ENCODE assay signal across 13 cellular contexts in genomic region chr6:42374027-42374669, GRCh38.
DNase-seq lines count a peak whose midpoint lies in the region; ATAC-seq and TF ChIP-seq lines count a peak whose summit lies in the region.
"Had no signal": no experiment of that assay in that cellular context is flagged by ENCODE, and none has a peak within 500 bp of the region (broad histone marks: within the 10 kb centered on the region; RNA-seq: fewer than 3 reads in every experiment).

No MANE protein-coding gene starts in this region.

- H3K27ac ChIP-seq in CD8-positive, alpha-beta T cell (ENCODE audit: low read depth, low read length): no peak overlapping the region
- H3K27ac ChIP-seq: brain microvascular endothelial cell, prostate gland had no signal

- peaks cover 64% of the 10 kb centered on the region for H3K4me1 ChIP-seq in CD8-positive, alpha-beta T cell (ENCODE audit: insufficient read depth, low read length)
- H3K4me1 ChIP-seq: prostate gland had no signal

- intact Hi-C loops in CD8-positive, alpha-beta T cell (cut with DNase I, micrococcal nuclease): no loop called here
- intact Hi-C loops in activated B cell treated with CpG ODN at 0.5 μM for 24 hours (cut with micrococcal nuclease): no loop called here

- POLR2A ChIA-PET in CD8-positive, alpha-beta T cell (lab: Charles Lee): interaction anchor here (1.0 to 2.4 kb wide), 4 partner anchors 9 to 120 kb away, joined by 3 to 14 read pairs (median 4); partner anchors contain the start of gene TRERF1
- POLR2A ChIA-PET in activated B cell treated with CpG ODN at 0.5 μM for 24 hours (lab: Charles Lee): interaction anchor here (0.6 to 0.7 kb wide), 2 partner anchors 149 to 410 kb away, joined by 3 to 4 read pairs; no protein-coding TSS in a partner anchor

- CTCF ChIA-PET in CD8-positive, alpha-beta T cell (lab: Charles Lee): interaction anchor here (0.6 to 1.4 kb wide), 4 partner anchors 13 to 82 kb away, joined by 3 to 5 read pairs (median 4); no protein-coding TSS in a partner anchor
- CTCF ChIA-PET in activated B cell treated with CpG ODN at 0.5 μM for 24 hours (lab: Charles Lee): interaction anchor here (1.0 to 2.2 kb wide), 2 partner anchors 158 to 174 kb away, joined by 4 to 7 read pairs; no protein-coding TSS in a partner anchor

- H3K36me3 Mint-ChIP-seq in CD8-positive, alpha-beta T cell: peaks cover 4% of the 10 kb centered on the region
- H3K36me3 Mint-ChIP-seq in activated B cell treated with CpG ODN at 0.5 μM for 24 hours (ENCODE audit: low read depth): no peaks in the 10 kb centered on the region

- peak overlapping the region; percentile 53 for H3K4me3 Mint-ChIP-seq in CD8-positive, alpha-beta T cell
- no peak overlapping the region for H3K4me3 Mint-ChIP-seq in activated B cell treated with CpG ODN at 0.5 μM for 24 hours

- no peaks in the 10 kb centered on the region for H3K27me3 ChIP-seq in CD8-positive, alpha-beta T cell (ENCODE audit: insufficient read depth, low read length)
- H3K27me3 ChIP-seq: brain microvascular endothelial cell had no signal

- H3K36me3 ChIP-seq in CD8-positive, alpha-beta T cell (ENCODE audit: insufficient read depth, low read length): no peaks in the 10 kb centered on the region
- H3K36me3 ChIP-seq: brain microvascular endothelial cell, prostate gland had no signal

- peak in 2 of 7 experiments; percentile 25 to 55 for DNase-seq in CD8-positive, alpha-beta T cell
- DNase-seq in HT1080 (ENCODE audit: low read depth): peak; percentile 59
- DNase-seq in activated B cell treated with CpG ODN at 0.5 μM for 24 hours: no peak
- DNase-seq in myocyte (ENCODE audit: low read depth): peak; percentile 42
- DNase-seq in NCI-H1417 (lab: John Stamatoyannopoulos, UW): no peak
- DNase-seq: activated CD4-positive, alpha-beta T cell treated with anti-CD3 and anti-CD28 coated beads, Interleukin-2, amount 50 U/mL, for 1 hour; brain microvascular endothelial cell; SHP77 treated with DMSO at 0.1 percent for 48 hours; stimulated activated CD4-positive, alpha-beta T cell treated with anti-CD3 and anti-CD28 coated beads, Interleukin-4, amount 100 ng/mL, for 1 hour had no signal

- no peaks in the 10 kb centered on the region for H3K27me3 Mint-ChIP-seq in CD8-positive, alpha-beta T cell (ENCODE audit: low read depth)
- no peaks in the 10 kb centered on the region for H3K27me3 Mint-ChIP-seq in activated B cell treated with CpG ODN at 0.5 μM for 24 hours

- H3K4me3 ChIP-seq in CD8-positive, alpha-beta T cell (ENCODE audit: low read depth, low read length): no peak overlapping the region
- H3K4me3 ChIP-seq: prostate gland had no signal

- no peak for TF ChIP-seq CTCF in CD8-positive, alpha-beta T cell (IDR thresholded peaks at IDR 0.05)
- no peak for TF ChIP-seq CTCF in activated B cell treated with CpG ODN at 0.5 μM for 24 hours (IDR thresholded peaks at IDR 0.05)

- peak; percentile 68 for ATAC-seq in CD8-positive, alpha-beta T cell
- ATAC-seq in activated B cell treated with CpG ODN at 0.5 μM for 24 hours (ENCODE audit: low read depth): peak; percentile 52
- no peak for ATAC-seq in HG02973 (IDR thresholded peaks at IDR 0.05; ENCODE audit: unreplicated experiment)
- no peak for ATAC-seq in HG02970 (IDR thresholded peaks at IDR 0.05; ENCODE audit: low FRiP score, unreplicated experiment)
- ATAC-seq: HCT116 had no signal

- H3K9me3 Mint-ChIP-seq in CD8-positive, alpha-beta T cell: no peaks in the 10 kb centered on the region
- H3K9me3 Mint-ChIP-seq in activated B cell treated with CpG ODN at 0.5 μM for 24 hours: no peaks in the 10 kb centered on the region

- H3K4me1 Mint-ChIP-seq in CD8-positive, alpha-beta T cell (ENCODE audit: low read depth): peaks cover 73% of the 10 kb centered on the region
- peaks cover 34% of the 10 kb centered on the region for H3K4me1 Mint-ChIP-seq in activated B cell treated with CpG ODN at 0.5 μM for 24 hours

- peak overlapping the region; percentile 93 for H3K27ac Mint-ChIP-seq in CD8-positive, alpha-beta T cell
- H3K27ac Mint-ChIP-seq in activated B cell treated with CpG ODN at 0.5 μM for 24 hours: no peak overlapping the region

- no peaks in the 10 kb centered on the region for H3K9me3 ChIP-seq in CD8-positive, alpha-beta T cell (ENCODE audit: low read length)
- H3K9me3 ChIP-seq: prostate gland had no signal

Comparison
In these comparisons a context has a peak if more than half of its experiments do, and no peak if none do; other contexts are left out.
1. ATAC-seq: peak in CD8-positive, alpha-beta T cell (single experiment) and activated B cell treated with CpG ODN at 0.5 μM for 24 hours (single experiment); none in HG02973 (single experiment) and HG02970 (single experiment).
2. DNase-seq: peak in HT1080 (single experiment) and myocyte (single experiment); none in activated B cell treated with CpG ODN at 0.5 μM for 24 hours (single experiment) and NCI-H1417 (0 of 3).